Comparison of ENCODE assay signal across 9 cellular contexts in the genomic region with DNA sequence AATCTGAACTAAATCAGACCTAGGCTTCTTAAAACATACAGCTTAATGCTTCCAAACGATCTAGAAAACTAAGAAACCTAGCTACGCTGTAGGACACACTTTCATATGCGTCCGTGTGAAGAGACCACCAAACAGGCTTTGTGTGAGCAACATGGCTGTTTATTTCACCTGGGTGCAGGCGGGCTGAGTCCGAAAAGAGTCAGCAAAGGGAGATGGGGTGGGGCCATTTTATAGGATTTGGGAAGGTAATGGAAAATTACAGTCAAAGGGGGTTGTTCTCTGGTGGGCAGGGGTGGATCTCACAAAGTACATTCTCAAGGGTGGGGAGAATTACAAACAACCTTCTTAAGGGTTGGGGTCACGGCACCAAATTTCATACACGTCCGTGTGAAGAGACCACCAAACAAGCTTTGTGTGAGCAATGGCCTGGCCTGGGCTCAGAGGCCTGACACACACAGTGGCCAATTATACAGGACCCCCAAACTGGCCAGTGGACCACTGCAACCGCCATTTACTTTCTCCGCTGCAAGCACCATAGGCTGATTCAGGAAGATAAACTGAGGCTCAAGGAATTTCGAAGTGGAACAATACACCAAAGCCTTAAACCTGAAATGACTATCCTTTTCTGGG. TPM values are rescaled to one million over a fixed set of nuclear protein-coding genes. Genes with fewer than 3 reads are reported as not detected.
DNase-seq lines count a peak whose midpoint lies in the region; ATAC-seq, FAIRE-seq and TF ChIP-seq lines count a peak whose summit lies in the region.
"Not testable (repeated sequence)": the region's sequence is repeated elsewhere in the genome, so short reads cannot be mapped to it uniquely, and the experiment has no call there.
"Had no signal": no experiment of that assay in that cellular context is flagged by ENCODE, and none has a peak within 500 bp of the region (broad histone marks: within the 10 kb centered on the region; RNA-seq: fewer than 3 reads in every experiment).

No MANE protein-coding gene starts in this region.

- H3K9me3 Mint-ChIP-seq in activated T-helper 2 cell treated with anti-CD3 and anti-CD28 coated beads, Interferon-gamma antibody, Interleukin-2, Interleukin-4, amounts not matched to agents 10 μg/mL and 5 μg/mL and 100 μg/mL, durations not matched to agents 14 hours and 24 hours and 36 hours, result not testable (repeated sequence)

- peak overlapping the region; percentile 84 for H3K4me3 Mint-ChIP-seq in activated T-helper 2 cell treated with anti-CD3 and anti-CD28 coated beads, Interferon-gamma antibody, Interleukin-2, Interleukin-4, amounts not matched to agents 10 μg/mL and 5 μg/mL and 100 μg/mL, durations not matched to agents 14 hours and 24 hours and 36 hours (ENCODE audit: low read depth)

- H3K4me3 ChIP-seq in A549 (peak overlapping the region; percentile 92; the same call in 2 of the 3 replicates), H7 (ENCODE audit: insufficient read depth, low read depth, low read length) (peak overlapping the region; percentile 59), Peyer's patch (peak overlapping the region in 3 of 4 donors; percentile 71 to 96 (median 86)), colonic mucosa (peak overlapping the region; percentile 52), heart right ventricle (peak overlapping the region; percentile 81 to 100 (median 94)), mucosa of rectum (ENCODE audit: low read length in 2 of 2) (peak overlapping the region; percentile 48 to 68), skeletal muscle cell (ENCODE audit: low read depth, low read length) (peak overlapping the region; percentile 72)

- TF ChIP-seq POLR2A in A549 (IDR thresholded peaks at IDR 0.05; ENCODE audit: low read length); Peyer's patch (IDR thresholded peaks at IDR 0.05): not testable (repeated sequence)

- POLR2A ChIA-PET in A549 (lab: Yijun Ruan, JAX), result not testable (repeated sequence)

- H3K27ac ChIP-seq in A549, result peak overlapping the region; percentile 93 to 99; a peak in 2 of 6 replicates
- H3K27ac ChIP-seq in Peyer's patch, result peak overlapping the region in 3 of 4 donors; percentile 94 to 98 (median 95)
- H3K27ac ChIP-seq in colonic mucosa, result peak overlapping the region; percentile 82
- peak overlapping the region; percentile 88 to 100 (median 98) for H3K27ac ChIP-seq in heart right ventricle
- peak overlapping the region; percentile 68 to 82 for H3K27ac ChIP-seq in mucosa of rectum (ENCODE audit: low read depth in 2 of 2, low read length in 2 of 2)

- DNase-seq in A549 (ENCODE audit: low read depth in 1 of 2, low spot score in 1 of 2); H7; Peyer's patch; activated T-helper 2 cell treated with anti-CD3 and anti-CD28 coated beads, Interferon-gamma antibody, Interleukin-2, Interleukin-4, amounts not matched to agents 10 μg/mL and 5 μg/mL and 100 μg/mL, durations not matched to agents 14 hours and 24 hours and 36 hours (ENCODE audit: low spot score); colonic mucosa; heart right ventricle; skeletal muscle cell (ENCODE audit: low read depth): not testable (repeated sequence)

- H3K9ac ChIP-seq in colonic mucosa (ENCODE audit: low read depth in 2 of 2, low read length in 2 of 2) (peak overlapping the region in 1 of 2 donors; percentile 76), mucosa of rectum (ENCODE audit: low read depth in 1 of 2, low read length in 2 of 2) (peak overlapping the region in 1 of 2 donors; percentile 76)

- not testable (repeated sequence) for H3K9me3 ChIP-seq in A549; Peyer's patch; colonic mucosa; heart right ventricle; mucosa of rectum (ENCODE audit: control insufficient read depth in 2 of 2, low read length in 2 of 2)

- peak overlapping the region; percentile 83 for H3K4me2 ChIP-seq in A549

- TF ChIP-seq CTCF in A549 (IDR thresholded peaks at IDR 0.05); Peyer's patch (IDR thresholded peaks at IDR 0.05); colonic mucosa (IDR thresholded peaks at IDR 0.05); heart right ventricle (IDR thresholded peaks at IDR 0.05): not testable (repeated sequence)

- not testable (repeated sequence) for H3K36me3 ChIP-seq in H7 (replicated peaks; ENCODE audit: control insufficient read depth, insufficient read depth, low read length); Peyer's patch; colonic mucosa; heart right ventricle; mucosa of rectum (ENCODE audit: control insufficient read depth in 2 of 2, insufficient read depth in 2 of 2, low read length in 2 of 2)

- not testable (repeated sequence) for TF ChIP-seq EP300 in A549 (IDR thresholded peaks at IDR 0.05)

- H3K36me3 Mint-ChIP-seq in activated T-helper 2 cell treated with anti-CD3 and anti-CD28 coated beads, Interferon-gamma antibody, Interleukin-2, Interleukin-4, amounts not matched to agents 10 μg/mL and 5 μg/mL and 100 μg/mL, durations not matched to agents 14 hours and 24 hours and 36 hours (ENCODE audit: low read depth), result not testable (repeated sequence)

- peak overlapping the region; percentile 81 for H3K27ac Mint-ChIP-seq in activated T-helper 2 cell treated with anti-CD3 and anti-CD28 coated beads, Interferon-gamma antibody, Interleukin-2, Interleukin-4, amounts not matched to agents 10 μg/mL and 5 μg/mL and 100 μg/mL, durations not matched to agents 14 hours and 24 hours and 36 hours

- ATAC-seq in A549, heart right ventricle: not testable (repeated sequence)

- not testable (repeated sequence) for FAIRE-seq in A549 (lab: Jason Lieb, UNC)

- H3K27me3 Mint-ChIP-seq in activated T-helper 2 cell treated with anti-CD3 and anti-CD28 coated beads, Interferon-gamma antibody, Interleukin-2, Interleukin-4, amounts not matched to agents 10 μg/mL and 5 μg/mL and 100 μg/mL, durations not matched to agents 14 hours and 24 hours and 36 hours (ENCODE audit: low read depth), result peaks cover 15% of the 10 kb centered on the region

- peaks cover 33% of the 10 kb centered on the region for H3K4me1 ChIP-seq in A549
- peaks cover 0 to 21% (median 8%) of the 10 kb centered on the region in 4 donors for H3K4me1 ChIP-seq in Peyer's patch
- H3K4me1 ChIP-seq in colonic mucosa; mucosa of rectum (ENCODE audit: control insufficient read depth in 2 of 2, insufficient read depth in 2 of 2, low read length in 2 of 2): not testable (repeated sequence)
- peaks cover 2 to 62% (median 53%) of the 10 kb centered on the region in 9 donors for H3K4me1 ChIP-seq in heart right ventricle

- TF ChIP-seq RAD21 in A549 (conservative IDR thresholded peaks at IDR 0.05 in 1 of 2, IDR thresholded peaks at IDR 0.05 in 1 of 2), result not testable (repeated sequence)

- not testable (repeated sequence) for H3K27me3 ChIP-seq in H7 (ENCODE audit: control insufficient read depth, insufficient read depth, low read length); Peyer's patch; colonic mucosa; heart right ventricle; mucosa of rectum (ENCODE audit: control insufficient read depth in 2 of 2, insufficient read depth in 2 of 2, low read length in 2 of 2)

- CTCF ChIA-PET in A549 (lab: Yijun Ruan, JAX), result not testable (repeated sequence)

- 87% methylated on average over 12 of the region's 12 CpGs for WGBS in A549 (ENCODE audit: missing lambda C conversion rate)
- WGBS in heart right ventricle, 2 donors, result 59 to 73% methylated on average over 12 of the region's 12 CpGs

- H3K4me1 Mint-ChIP-seq in activated T-helper 2 cell treated with anti-CD3 and anti-CD28 coated beads, Interferon-gamma antibody, Interleukin-2, Interleukin-4, amounts not matched to agents 10 μg/mL and 5 μg/mL and 100 μg/mL, durations not matched to agents 14 hours and 24 hours and 36 hours (ENCODE audit: low read depth), result peaks cover 53% of the 10 kb centered on the region

- intact Hi-C loops in activated T-helper 2 cell treated with anti-CD3 and anti-CD28 coated beads, Interferon-gamma antibody, Interleukin-2, Interleukin-4, amounts not matched to agents 10 μg/mL and 5 μg/mL and 100 μg/mL, durations not matched to agents 14 hours and 24 hours and 36 hours (cut with micrococcal nuclease), result loop anchor here (5.0 to 10.0 kb wide), 3 partner anchors 111 to 308 kb away; a partner anchor contains a TSS
- intact Hi-C loops in colonic mucosa (cut with DNase I) (loop anchor here (10.0 kb wide), 1 partner anchor 108 kb away; a partner anchor contains a TSS), heart right ventricle (cut with DNase I) (loop anchor here in 3 of 10 donors (5.0 kb wide), 3 partner anchors 106 to 176 kb away; a partner anchor contains a TSS)

RNA-seq across cellular contexts. Expression of a gene that starts 58.4 kb away (rescaled TPM):
- polyA plus RNA-seq in A549 (2011; rRNA removed) (not detected in 2 replicates), A549 (2017; fragmentation: RNase III; extraction: RNeasy Plus Mini Kit Qiagen cat#74134 plus additional on column Dnase treatment) (0.05 to 0.12 TPM in 2 of 3 replicates, not detected in the other), heart right ventricle (10 to 100 TPM in 1 of 2 donors, 1 to 10 TPM in 1; 7.6 to 19.5 TPM)
- polyA plus RNA-seq in A549 (2012; cell fraction: cytosol; rRNA removed), result 0.01 and 0.03 TPM in 2 replicates
- polyA plus RNA-seq in A549 (2012; cell fraction: nucleus; rRNA removed), result 0.07 and 0.09 TPM in 2 replicates
- not detected in 2 replicates for polyA minus RNA-seq in A549 (2011; rRNA and poly(A)+ RNA removed)
- 3.4 and 5.9 TPM in 2 replicates for total RNA-seq in H7 (2014; rRNA removed; shearing (Covaris generic))
- total RNA-seq in Peyer's patch (not detected), colonic mucosa (not detected), heart right ventricle (10 to 100 TPM in 9 of 10 donors, 1 to 10 TPM in 1; 4.9 to 93.3 (median 43.9) TPM)
- not detected in 2 replicates for total RNA-seq in activated T-helper 2 cell treated with anti-CD3 and anti-CD28 coated beads, Interferon-gamma antibody, Interleukin-2, Interleukin-4, amounts not matched to agents 10 μg/mL and 5 μg/mL and 100 μg/mL, durations not matched to agents 14 hours and 24 hours and 36 hours
- total RNA-seq: HT-29 had no signal
